ENCODE assay signal across 8 cellular contexts in the genomic region with DNA sequence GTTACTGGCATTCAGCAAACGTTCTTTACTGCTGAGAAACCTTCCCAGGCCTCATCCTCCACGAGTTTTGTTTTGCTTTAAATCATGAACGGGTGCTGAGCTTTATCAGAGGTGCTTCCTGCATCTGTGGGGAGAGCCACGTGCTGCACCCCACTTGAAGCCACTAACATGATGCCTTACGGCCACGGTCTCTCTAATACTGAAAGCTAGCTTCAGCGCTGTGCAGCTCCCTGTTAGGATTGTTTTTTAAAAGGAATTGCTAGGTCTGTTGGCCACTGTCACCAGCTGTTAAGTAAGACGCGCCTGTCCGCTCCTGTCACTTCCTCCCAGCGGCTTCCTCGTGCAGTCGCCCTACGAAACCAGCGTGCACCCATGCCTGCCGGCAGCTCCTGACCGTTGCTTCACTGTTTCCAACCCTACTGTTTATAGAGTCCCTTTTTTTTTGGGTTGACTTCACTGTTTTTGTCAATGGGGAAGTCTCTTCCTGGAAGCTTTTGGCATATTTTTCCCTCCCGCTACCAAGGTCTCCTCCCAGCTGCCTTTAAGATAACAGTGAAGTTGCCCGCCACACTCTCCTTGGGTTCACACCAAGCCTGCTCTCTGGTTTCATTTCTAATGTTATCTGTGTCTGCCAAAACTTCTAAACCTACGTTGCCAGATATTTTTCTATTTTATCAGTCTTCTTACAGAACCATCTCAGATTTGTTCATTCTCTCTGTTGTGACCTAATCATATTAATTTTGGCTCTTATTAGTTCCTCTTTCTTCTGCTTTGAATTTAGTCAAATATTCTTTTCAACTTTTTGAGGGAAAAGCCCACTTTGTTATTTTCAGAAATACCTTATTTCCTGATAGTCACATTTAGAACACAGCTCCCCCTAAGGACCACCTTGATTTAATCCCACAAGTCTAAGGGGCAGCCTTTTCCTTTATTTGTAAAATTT. TPM values are rescaled to one million over a fixed set of nuclear protein-coding genes. Genes with fewer than 3 reads are reported as not detected.
DNase-seq lines count a peak whose midpoint lies in the region; ATAC-seq and TF ChIP-seq lines count a peak whose summit lies in the region.

No MANE protein-coding gene starts in this region.

- H3K27me3 Mint-ChIP-seq in WTC11 (ENCODE audit: low read depth): no peaks in the 10 kb centered on the region

- DNase-seq in WTC11 (ENCODE audit: low spot score) (no peak), lung microvascular endothelial cell (ENCODE audit: low read depth in 2 of 2) (peak; percentile 23 to 28), islet precursor cell (no peak), D341Med (ENCODE audit: low spot score) (no peak)
- DNase-seq in activated CD4-positive, CD25-positive, alpha-beta regulatory T cell (lab: John Stamatoyannopoulos, UW): no peak

- H3K4me1 Mint-ChIP-seq in WTC11: peaks cover 59% of the 10 kb centered on the region

- H3K36me3 Mint-ChIP-seq in WTC11: peaks cover 12% of the 10 kb centered on the region

- CTCF ChIA-PET in WTC11 (lab: Charles Lee): interaction anchor here (0.6 to 2.3 kb wide), 12 partner anchors 8 to 530 kb away, joined by 3 to 15 read pairs (median 4); no protein-coding TSS in a partner anchor

- no peak for TF ChIP-seq CTCF in WTC11 (IDR thresholded peaks at IDR 0.05)

- H3K4me3 Mint-ChIP-seq in WTC11: no peak overlapping the region

- peak overlapping the region; percentile 66 for H3K27ac Mint-ChIP-seq in WTC11

- ATAC-seq in GM18498 (IDR thresholded peaks at IDR 0.05; ENCODE audit: unreplicated experiment): peak; percentile 27
- peak; percentile 20 for ATAC-seq in HG02870 (IDR thresholded peaks at IDR 0.05; ENCODE audit: unreplicated experiment)
- ATAC-seq in WTC11: no peak
- no peak for ATAC-seq in HG03196 (IDR thresholded peaks at IDR 0.05; ENCODE audit: unreplicated experiment)

- H3K9me3 Mint-ChIP-seq in WTC11: no peaks in the 10 kb centered on the region

- POLR2A ChIA-PET in WTC11 (lab: Charles Lee): interaction anchor here (0.6 to 1.0 kb wide), 2 partner anchors 12 to 17 kb away, joined by 3 read pairs; no protein-coding TSS in a partner anchor

TF ChIP-seq in WTC11, 78 proteins besides CTCF, POLR2A, EP300 and RAD21 (continues in another document):
- TF ChIP-seq NR1H2 (CRISPR knock-in tag; IDR thresholded peaks at IDR 0.05) (no peak), TCF7 (CRISPR knock-in tag; IDR thresholded peaks at IDR 0.05; ENCODE audit: low read depth) (no peak), NR2C2 (CRISPR knock-in tag; IDR thresholded peaks at IDR 0.05) (no peak), TEAD4 (CRISPR knock-in tag; IDR thresholded peaks at IDR 0.05) (no peak), ETV6 (CRISPR knock-in tag; IDR thresholded peaks at IDR 0.05) (no peak), RELA (CRISPR knock-in tag; IDR thresholded peaks at IDR 0.05; ENCODE audit: borderline replicate concordance) (no peak), ZNF232 (CRISPR knock-in tag; IDR thresholded peaks at IDR 0.05) (no peak)
- TF ChIP-seq, protein P1, sequence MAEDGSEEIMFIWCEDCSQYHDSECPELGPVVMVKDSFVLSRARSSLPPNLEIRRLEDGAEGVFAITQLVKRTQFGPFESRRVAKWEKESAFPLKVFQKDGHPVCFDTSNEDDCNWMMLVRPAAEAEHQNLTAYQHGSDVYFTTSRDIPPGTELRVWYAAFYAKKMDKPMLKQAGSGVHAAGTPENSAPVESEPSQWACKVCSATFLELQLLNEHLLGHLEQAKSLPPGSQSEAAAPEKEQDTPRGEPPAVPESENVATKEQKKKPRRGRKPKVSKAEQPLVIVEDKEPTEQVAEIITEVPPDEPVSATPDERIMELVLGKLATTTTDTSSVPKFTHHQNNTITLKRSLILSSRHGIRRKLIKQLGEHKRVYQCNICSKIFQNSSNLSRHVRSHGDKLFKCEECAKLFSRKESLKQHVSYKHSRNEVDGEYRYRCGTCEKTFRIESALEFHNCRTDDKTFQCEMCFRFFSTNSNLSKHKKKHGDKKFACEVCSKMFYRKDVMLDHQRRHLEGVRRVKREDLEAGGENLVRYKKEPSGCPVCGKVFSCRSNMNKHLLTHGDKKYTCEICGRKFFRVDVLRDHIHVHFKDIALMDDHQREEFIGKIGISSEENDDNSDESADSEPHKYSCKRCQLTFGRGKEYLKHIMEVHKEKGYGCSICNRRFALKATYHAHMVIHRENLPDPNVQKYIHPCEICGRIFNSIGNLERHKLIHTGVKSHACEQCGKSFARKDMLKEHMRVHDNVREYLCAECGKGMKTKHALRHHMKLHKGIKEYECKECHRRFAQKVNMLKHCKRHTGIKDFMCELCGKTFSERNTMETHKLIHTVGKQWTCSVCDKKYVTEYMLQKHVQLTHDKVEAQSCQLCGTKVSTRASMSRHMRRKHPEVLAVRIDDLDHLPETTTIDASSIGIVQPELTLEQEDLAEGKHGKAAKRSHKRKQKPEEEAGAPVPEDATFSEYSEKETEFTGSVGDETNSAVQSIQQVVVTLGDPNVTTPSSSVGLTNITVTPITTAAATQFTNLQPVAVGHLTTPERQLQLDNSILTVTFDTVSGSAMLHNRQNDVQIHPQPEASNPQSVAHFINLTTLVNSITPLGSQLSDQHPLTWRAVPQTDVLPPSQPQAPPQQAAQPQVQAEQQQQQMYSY (CRISPR knock-in tag; IDR thresholded peaks at IDR 0.05): no peak
- TF ChIP-seq, protein P2, sequence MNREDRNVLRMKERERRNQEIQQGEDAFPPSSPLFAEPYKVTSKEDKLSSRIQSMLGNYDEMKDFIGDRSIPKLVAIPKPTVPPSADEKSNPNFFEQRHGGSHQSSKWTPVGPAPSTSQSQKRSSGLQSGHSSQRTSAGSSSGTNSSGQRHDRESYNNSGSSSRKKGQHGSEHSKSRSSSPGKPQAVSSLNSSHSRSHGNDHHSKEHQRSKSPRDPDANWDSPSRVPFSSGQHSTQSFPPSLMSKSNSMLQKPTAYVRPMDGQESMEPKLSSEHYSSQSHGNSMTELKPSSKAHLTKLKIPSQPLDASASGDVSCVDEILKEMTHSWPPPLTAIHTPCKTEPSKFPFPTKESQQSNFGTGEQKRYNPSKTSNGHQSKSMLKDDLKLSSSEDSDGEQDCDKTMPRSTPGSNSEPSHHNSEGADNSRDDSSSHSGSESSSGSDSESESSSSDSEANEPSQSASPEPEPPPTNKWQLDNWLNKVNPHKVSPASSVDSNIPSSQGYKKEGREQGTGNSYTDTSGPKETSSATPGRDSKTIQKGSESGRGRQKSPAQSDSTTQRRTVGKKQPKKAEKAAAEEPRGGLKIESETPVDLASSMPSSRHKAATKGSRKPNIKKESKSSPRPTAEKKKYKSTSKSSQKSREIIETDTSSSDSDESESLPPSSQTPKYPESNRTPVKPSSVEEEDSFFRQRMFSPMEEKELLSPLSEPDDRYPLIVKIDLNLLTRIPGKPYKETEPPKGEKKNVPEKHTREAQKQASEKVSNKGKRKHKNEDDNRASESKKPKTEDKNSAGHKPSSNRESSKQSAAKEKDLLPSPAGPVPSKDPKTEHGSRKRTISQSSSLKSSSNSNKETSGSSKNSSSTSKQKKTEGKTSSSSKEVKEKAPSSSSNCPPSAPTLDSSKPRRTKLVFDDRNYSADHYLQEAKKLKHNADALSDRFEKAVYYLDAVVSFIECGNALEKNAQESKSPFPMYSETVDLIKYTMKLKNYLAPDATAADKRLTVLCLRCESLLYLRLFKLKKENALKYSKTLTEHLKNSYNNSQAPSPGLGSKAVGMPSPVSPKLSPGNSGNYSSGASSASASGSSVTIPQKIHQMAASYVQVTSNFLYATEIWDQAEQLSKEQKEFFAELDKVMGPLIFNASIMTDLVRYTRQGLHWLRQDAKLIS (CRISPR knock-in tag; IDR thresholded peaks at IDR 0.05; ENCODE audit: borderline replicate concordance): no peak
- TF ChIP-seq, protein P3, sequence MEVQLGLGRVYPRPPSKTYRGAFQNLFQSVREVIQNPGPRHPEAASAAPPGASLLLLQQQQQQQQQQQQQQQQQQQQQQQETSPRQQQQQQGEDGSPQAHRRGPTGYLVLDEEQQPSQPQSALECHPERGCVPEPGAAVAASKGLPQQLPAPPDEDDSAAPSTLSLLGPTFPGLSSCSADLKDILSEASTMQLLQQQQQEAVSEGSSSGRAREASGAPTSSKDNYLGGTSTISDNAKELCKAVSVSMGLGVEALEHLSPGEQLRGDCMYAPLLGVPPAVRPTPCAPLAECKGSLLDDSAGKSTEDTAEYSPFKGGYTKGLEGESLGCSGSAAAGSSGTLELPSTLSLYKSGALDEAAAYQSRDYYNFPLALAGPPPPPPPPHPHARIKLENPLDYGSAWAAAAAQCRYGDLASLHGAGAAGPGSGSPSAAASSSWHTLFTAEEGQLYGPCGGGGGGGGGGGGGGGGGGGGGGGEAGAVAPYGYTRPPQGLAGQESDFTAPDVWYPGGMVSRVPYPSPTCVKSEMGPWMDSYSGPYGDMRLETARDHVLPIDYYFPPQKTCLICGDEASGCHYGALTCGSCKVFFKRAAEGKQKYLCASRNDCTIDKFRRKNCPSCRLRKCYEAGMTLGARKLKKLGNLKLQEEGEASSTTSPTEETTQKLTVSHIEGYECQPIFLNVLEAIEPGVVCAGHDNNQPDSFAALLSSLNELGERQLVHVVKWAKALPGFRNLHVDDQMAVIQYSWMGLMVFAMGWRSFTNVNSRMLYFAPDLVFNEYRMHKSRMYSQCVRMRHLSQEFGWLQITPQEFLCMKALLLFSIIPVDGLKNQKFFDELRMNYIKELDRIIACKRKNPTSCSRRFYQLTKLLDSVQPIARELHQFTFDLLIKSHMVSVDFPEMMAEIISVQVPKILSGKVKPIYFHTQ (CRISPR knock-in tag; IDR thresholded peaks at IDR 0.05): no peak
- TF ChIP-seq, protein P4, sequence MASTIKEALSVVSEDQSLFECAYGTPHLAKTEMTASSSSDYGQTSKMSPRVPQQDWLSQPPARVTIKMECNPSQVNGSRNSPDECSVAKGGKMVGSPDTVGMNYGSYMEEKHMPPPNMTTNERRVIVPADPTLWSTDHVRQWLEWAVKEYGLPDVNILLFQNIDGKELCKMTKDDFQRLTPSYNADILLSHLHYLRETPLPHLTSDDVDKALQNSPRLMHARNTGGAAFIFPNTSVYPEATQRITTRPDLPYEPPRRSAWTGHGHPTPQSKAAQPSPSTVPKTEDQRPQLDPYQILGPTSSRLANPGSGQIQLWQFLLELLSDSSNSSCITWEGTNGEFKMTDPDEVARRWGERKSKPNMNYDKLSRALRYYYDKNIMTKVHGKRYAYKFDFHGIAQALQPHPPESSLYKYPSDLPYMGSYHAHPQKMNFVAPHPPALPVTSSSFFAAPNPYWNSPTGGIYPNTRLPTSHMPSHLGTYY (CRISPR knock-in tag; IDR thresholded peaks at IDR 0.05): no peak
- TF ChIP-seq, protein P5, sequence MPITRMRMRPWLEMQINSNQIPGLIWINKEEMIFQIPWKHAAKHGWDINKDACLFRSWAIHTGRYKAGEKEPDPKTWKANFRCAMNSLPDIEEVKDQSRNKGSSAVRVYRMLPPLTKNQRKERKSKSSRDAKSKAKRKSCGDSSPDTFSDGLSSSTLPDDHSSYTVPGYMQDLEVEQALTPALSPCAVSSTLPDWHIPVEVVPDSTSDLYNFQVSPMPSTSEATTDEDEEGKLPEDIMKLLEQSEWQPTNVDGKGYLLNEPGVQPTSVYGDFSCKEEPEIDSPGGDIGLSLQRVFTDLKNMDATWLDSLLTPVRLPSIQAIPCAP (CRISPR knock-in tag; IDR thresholded peaks at IDR 0.05): no peak

RNA-seq across cellular contexts. Expression of a gene that starts 20.2 kb away (rescaled TPM):
- total RNA-seq in WTC11 (2021): 206 to 215 TPM (median 210 TPM) in 3 replicates
- 17.7 and 26.2 TPM in 2 replicates for total RNA-seq in lung microvascular endothelial cell

RNA-seq across cellular contexts. Expression of a gene that starts 58.3 kb away (rescaled TPM):
- total RNA-seq in WTC11 (2021) (0.53 to 0.74 TPM (median 0.64 TPM) in 3 replicates), lung microvascular endothelial cell (not detected in 2 replicates)

Comparison
In these comparisons a context has a peak if more than half of its experiments do, and no peak if none do; other contexts are left out.
1. ATAC-seq: peak in GM18498 (single experiment) and HG02870 (single experiment); none in WTC11 (single experiment) and HG03196 (single experiment).
2. DNase-seq: peak in lung microvascular endothelial cell (2 of 2); none in WTC11 (single experiment), islet precursor cell (single experiment), D341Med (single experiment) and activated CD4-positive, CD25-positive, alpha-beta regulatory T cell (0 of 4).